In the genomic region with DNA sequence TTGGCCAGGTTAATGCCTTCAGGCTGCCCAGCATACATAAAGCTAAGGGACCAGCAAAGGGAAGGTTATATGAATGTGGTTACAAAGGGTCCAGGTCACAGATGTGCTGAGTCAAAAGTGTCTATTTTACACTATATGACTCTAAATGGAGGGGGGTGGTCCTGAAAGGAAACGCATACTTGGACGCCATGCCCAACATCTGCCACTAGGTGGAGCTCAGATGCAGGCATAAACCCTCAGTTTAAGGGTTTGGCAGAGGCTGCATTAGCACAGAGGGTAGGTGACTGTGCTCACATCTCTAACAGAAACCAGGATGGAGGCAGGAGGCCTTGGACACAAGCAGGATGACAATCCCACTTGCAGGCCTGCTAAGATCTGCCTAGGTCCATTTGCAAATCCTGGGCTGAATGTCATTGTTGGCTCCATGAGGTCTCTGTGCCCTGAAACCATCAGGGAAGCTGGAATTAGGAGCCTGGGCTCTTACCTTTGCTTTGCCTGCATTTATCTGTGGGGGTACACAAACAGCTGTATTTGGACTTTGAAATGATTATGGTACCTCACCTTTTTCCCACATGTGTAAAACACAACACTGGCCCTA, we compare ENCODE assay signal across 8 cellular contexts. TPM values are rescaled to one million over a fixed set of nuclear protein-coding genes. Genes with fewer than 3 reads are reported as not detected.
DNase-seq lines count a peak whose midpoint lies in the region; ATAC-seq and TF ChIP-seq lines count a peak whose summit lies in the region.

No MANE protein-coding gene starts in this region.

- H3K27ac ChIP-seq in IMR-90 (ENCODE audit: insufficient read depth, low read length) (no peak overlapping the region), Peyer's patch (no peak overlapping the region), tibial artery (no peak overlapping the region)

- POLR2A ChIA-PET in IMR-90 (lab: Charles Lee; ENCODE audit: unreplicated experiment): no interaction called here

- H3K79me1 ChIP-seq in IMR-90 (ENCODE audit: low read depth in 1 of 2, low read length in 2 of 2): no peaks in the 10 kb centered on the region

- intact Hi-C loops in IMR-90 (cut with micrococcal nuclease) (loop anchor here (1.0 to 10.0 kb wide), 5 partner anchors 254 to 1864 kb away; no protein-coding TSS in a partner anchor), tibial artery (cut with DNase I; ENCODE audit: low total_unique reads) (loop anchor here (1.0 to 10.0 kb wide), 4 partner anchors 194 to 1301 kb away; no protein-coding TSS in a partner anchor)

- no peaks in the 10 kb centered on the region for H3K36me3 Mint-ChIP-seq in activated T-cell treated with anti-CD3 and anti-CD28 coated beads, Interleukin-2, amount 50 U/mL, for 72 hours (ENCODE audit: insufficient read depth in 2 of 2)

- H3K14ac ChIP-seq in IMR-90 (replicated peaks; ENCODE audit: low read depth, low read length): no peak overlapping the region

- CTCF ChIA-PET in IMR-90 (lab: Yijun Ruan, JAX): interaction anchor here (0.5 to 1.9 kb wide), 8 partner anchors 9 to 1301 kb away, joined by 3 to 13 read pairs (median 4); no protein-coding TSS in a partner anchor

- no peak overlapping the region for H3K4me2 ChIP-seq in IMR-90 (ENCODE audit: low read depth, low read length)

- peak; percentile 90 for TF ChIP-seq RAD21 in IMR-90 (IDR thresholded peaks at IDR 0.05; ENCODE audit: low read length)

- no peak overlapping the region for H2BK120ac ChIP-seq in IMR-90 (ENCODE audit: low read depth, low read length)

- no peaks in the 10 kb centered on the region for H3K9me3 ChIP-seq in IMR-90 (ENCODE audit: control insufficient read depth, insufficient read depth, low read length)
- no peaks in the 10 kb centered on the region for H3K9me3 ChIP-seq in Peyer's patch
- H3K9me3 ChIP-seq in tibial artery: no peaks in the 10 kb centered on the region

- no peak overlapping the region for H3K9ac ChIP-seq in IMR-90 (ENCODE audit: low read depth, low read length)

- H2AFZ ChIP-seq in IMR-90 (replicated peaks; ENCODE audit: low read length, poor library complexity): no peak overlapping the region

- ATAC-seq in GM18867 (IDR thresholded peaks at IDR 0.05; ENCODE audit: unreplicated experiment): peak; percentile 80
- peak; percentile 86 for ATAC-seq in IMR-90 (ENCODE audit: low read depth)
- peak; percentile 65 to 73 for ATAC-seq in activated T-cell treated with anti-CD3 and anti-CD28 coated beads, Interleukin-2, amount 50 U/mL, for 72 hours (replicated peaks in 1 of 2)

- no peak overlapping the region for H2BK5ac ChIP-seq in IMR-90 (ENCODE audit: low read depth, low read length, poor library complexity, severe bottlenecking)

- no peak overlapping the region for H3K56ac ChIP-seq in IMR-90 (ENCODE audit: extremely low read depth, insufficient read depth, low read length)

- no peak overlapping the region for H2BK15ac ChIP-seq in IMR-90 (ENCODE audit: low read depth, low read length)

- H3K27me3 Mint-ChIP-seq in activated T-cell treated with anti-CD3 and anti-CD28 coated beads, Interleukin-2, amount 50 U/mL, for 72 hours (ENCODE audit: low read depth): peaks cover 11% of the 10 kb centered on the region

- in situ Hi-C loops in IMR-90 (cut with MboI; ENCODE audit: low sequenced_read_pairs): loop anchor here (5.0 to 25.0 kb wide), 2 partner anchors 243 to 1297 kb away; no protein-coding TSS in a partner anchor

- H4K91ac ChIP-seq in IMR-90 (ENCODE audit: insufficient read depth, low read depth, low read length): no peak overlapping the region

- H2AK5ac ChIP-seq in IMR-90 (ENCODE audit: low read depth, low read length): no peak overlapping the region

- no peak overlapping the region for H3K4me3 Mint-ChIP-seq in activated T-cell treated with anti-CD3 and anti-CD28 coated beads, Interleukin-2, amount 50 U/mL, for 72 hours

- no peak overlapping the region for H3K27ac Mint-ChIP-seq in activated T-cell treated with anti-CD3 and anti-CD28 coated beads, Interleukin-2, amount 50 U/mL, for 72 hours

- dilution Hi-C loops in IMR-90 (cut with HindIII; ENCODE audit: low sequenced_read_pairs, unreplicated experiment): no loop called here

- H3K4me1 Mint-ChIP-seq in activated T-cell treated with anti-CD3 and anti-CD28 coated beads, Interleukin-2, amount 50 U/mL, for 72 hours (ENCODE audit: low read depth): no peaks in the 10 kb centered on the region

- H3K27me3 ChIP-seq in IMR-90 (ENCODE audit: control insufficient read depth, insufficient read depth, low read length): peaks cover 10% of the 10 kb centered on the region; the same call in 1 of the 2 replicates
- no peaks in the 10 kb centered on the region for H3K27me3 ChIP-seq in Peyer's patch
- H3K27me3 ChIP-seq in tibial artery: peaks cover 0 to 6% of the 10 kb centered on the region in 2 donors

- DNase-seq in AG10803 (ENCODE audit: low read depth) (peak; percentile 64), IMR-90 (peak; percentile 60), Peyer's patch (peak; percentile 51 to 82 (median 59)), fibroblast of the aortic adventitia (ENCODE audit: low read depth) (peak; percentile 76), occipital lobe (lab: John Stamatoyannopoulos, UW) (peak; percentile 56), tibial artery (peak; percentile 60 to 77)
- peak; percentile 64 to 67 for DNase-seq in activated T-cell treated with anti-CD3 and anti-CD28 coated beads, Interleukin-2, amount 50 U/mL, for 72 hours

- H3K4me1 ChIP-seq in IMR-90 (ENCODE audit: control insufficient read depth, insufficient read depth, low read length): no peaks in the 10 kb centered on the region
- no peaks in the 10 kb centered on the region for H3K4me1 ChIP-seq in Peyer's patch
- H3K4me1 ChIP-seq in tibial artery: peaks cover 0 to 26% (median 12%) of the 10 kb centered on the region in 4 donors

- H3K4me3 ChIP-seq in AG10803 (ENCODE audit: low read length): no peak overlapping the region
- H3K4me3 ChIP-seq in IMR-90 (ENCODE audit: insufficient read depth, low read depth, low read length): no peak overlapping the region
- no peak overlapping the region for H3K4me3 ChIP-seq in Peyer's patch
- H3K4me3 ChIP-seq in fibroblast of the aortic adventitia (ENCODE audit: low read depth, low read length): no peak overlapping the region
- H3K4me3 ChIP-seq in tibial artery: no peak overlapping the region

- no peak overlapping the region for H2BK20ac ChIP-seq in IMR-90 (ENCODE audit: low read depth, low read length)

- no peaks in the 10 kb centered on the region for H4K20me1 ChIP-seq in IMR-90 (ENCODE audit: insufficient read depth, low read length)

- H4K5ac ChIP-seq in IMR-90 (ENCODE audit: low read depth, low read length): no peak overlapping the region

- WGBS in IMR-90 (ENCODE audit: extremely low coverage in 2 of 2, insufficient read length in 1 of 2), 2 experiments: 0% methylated on average over 1 of the region's 2 CpGs; no CpG with 5 or more reads in 1 of the 2 experiments

- TF ChIP-seq CTCF in AG10803 (conservative IDR thresholded peaks at IDR 0.05; ENCODE audit: low read length): peak; percentile 99
- TF ChIP-seq CTCF in IMR-90 (conservative IDR thresholded peaks at IDR 0.05; ENCODE audit: low read depth, low read length): peak; percentile 84
- TF ChIP-seq CTCF in Peyer's patch (IDR thresholded peaks at IDR 0.05): peak; percentile 58 to 90 (median 82)
- peak; percentile 97 for TF ChIP-seq CTCF in fibroblast of the aortic adventitia (IDR thresholded peaks at IDR 0.05; ENCODE audit: insufficient read depth, low read length)
- peak; percentile 91 to 92 for TF ChIP-seq CTCF in tibial artery (IDR thresholded peaks at IDR 0.05)

- no peaks in the 10 kb centered on the region for H3K9me1 ChIP-seq in IMR-90 (ENCODE audit: insufficient read depth, low read length)

- no peak for TF ChIP-seq POLR2A in IMR-90 (IDR thresholded peaks at IDR 0.05; ENCODE audit: low read depth, low read length)
- TF ChIP-seq POLR2A in Peyer's patch (IDR thresholded peaks at IDR 0.05): no peak

- H3K36me3 ChIP-seq in IMR-90 (ENCODE audit: control insufficient read depth, insufficient read depth, low read length): no peaks in the 10 kb centered on the region
- H3K36me3 ChIP-seq in Peyer's patch: no peaks in the 10 kb centered on the region
- H3K36me3 ChIP-seq in tibial artery: no peaks in the 10 kb centered on the region

- H2AK9ac ChIP-seq in IMR-90 (replicated peaks; ENCODE audit: low read depth, low read length, poor library complexity): peak overlapping the region; percentile 17

- H3K9me3 Mint-ChIP-seq in activated T-cell treated with anti-CD3 and anti-CD28 coated beads, Interleukin-2, amount 50 U/mL, for 72 hours: no peaks in the 10 kb centered on the region

- H3K4ac ChIP-seq in IMR-90 (ENCODE audit: low read depth, low read length): no peak overlapping the region

- H3K23ac ChIP-seq in IMR-90 (ENCODE audit: low read depth, low read length): no peak overlapping the region

- BruUV-seq in IMR-90 (replicated peaks; lab: Mats Ljungman, UMichigan): no TSS peak

- H3K18ac ChIP-seq in IMR-90 (ENCODE audit: low read depth, low read length): no peak overlapping the region

- no peak overlapping the region for H4K8ac ChIP-seq in IMR-90 (ENCODE audit: low read depth in 2 of 2, low read length in 2 of 2)

TF ChIP-seq in IMR-90, 13 proteins besides CTCF, POLR2A, EP300 and RAD21 (continues in another document):
- TF ChIP-seq NFE2L2 (IDR thresholded peaks at IDR 0.05; ENCODE audit: low read depth, low read length) (no peak), MAFK (IDR thresholded peaks at IDR 0.05; ENCODE audit: low read depth, low read length) (no peak), SMC3 (IDR thresholded peaks at IDR 0.05; ENCODE audit: low read depth, low read length) (peak; percentile 82)
- TF ChIP-seq, protein P1, sequence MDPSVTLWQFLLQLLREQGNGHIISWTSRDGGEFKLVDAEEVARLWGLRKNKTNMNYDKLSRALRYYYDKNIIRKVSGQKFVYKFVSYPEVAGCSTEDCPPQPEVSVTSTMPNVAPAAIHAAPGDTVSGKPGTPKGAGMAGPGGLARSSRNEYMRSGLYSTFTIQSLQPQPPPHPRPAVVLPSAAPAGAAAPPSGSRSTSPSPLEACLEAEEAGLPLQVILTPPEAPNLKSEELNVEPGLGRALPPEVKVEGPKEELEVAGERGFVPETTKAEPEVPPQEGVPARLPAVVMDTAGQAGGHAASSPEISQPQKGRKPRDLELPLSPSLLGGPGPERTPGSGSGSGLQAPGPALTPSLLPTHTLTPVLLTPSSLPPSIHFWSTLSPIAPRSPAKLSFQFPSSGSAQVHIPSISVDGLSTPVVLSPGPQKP (IDR thresholded peaks at IDR 0.05; ENCODE audit: borderline replicate concordance, low read depth, low read length): no peak

RNA-seq across cellular contexts. Expression of a gene that starts 55.8 kb away (rescaled TPM):
- total RNA-seq in IMR-90 (2012; rRNA removed) (7.3 and 9.4 TPM in 2 replicates), Peyer's patch (10 to 100 TPM; 13.3 to 50.3 (median 30.3) TPM), fibroblast of the aortic adventitia (ENCODE audit: low replicate concordance) (13.0 and 21.8 TPM in 2 replicates), occipital lobe (10.9 TPM)
- polyA plus RNA-seq in IMR-90 (2012; rRNA removed): 6.8 and 8.3 TPM in 2 replicates
- polyA plus RNA-seq in IMR-90 (2012; cell fraction: cytosol; rRNA removed): 2.5 TPM in 2 replicates
- 5.8 and 25.4 TPM in 2 replicates for polyA plus RNA-seq in IMR-90 (2012; cell fraction: nucleus; rRNA removed; ENCODE audit: low replicate concordance)
- 10 to 100 TPM; 35.2 to 35.5 TPM for total RNA-seq in activated T-cell treated with anti-CD3 and anti-CD28 coated beads, Interleukin-2, amount 50 U/mL, for 72 hours
